22 cellular contexts compared by ENCODE assay signal in the genomic region with DNA sequence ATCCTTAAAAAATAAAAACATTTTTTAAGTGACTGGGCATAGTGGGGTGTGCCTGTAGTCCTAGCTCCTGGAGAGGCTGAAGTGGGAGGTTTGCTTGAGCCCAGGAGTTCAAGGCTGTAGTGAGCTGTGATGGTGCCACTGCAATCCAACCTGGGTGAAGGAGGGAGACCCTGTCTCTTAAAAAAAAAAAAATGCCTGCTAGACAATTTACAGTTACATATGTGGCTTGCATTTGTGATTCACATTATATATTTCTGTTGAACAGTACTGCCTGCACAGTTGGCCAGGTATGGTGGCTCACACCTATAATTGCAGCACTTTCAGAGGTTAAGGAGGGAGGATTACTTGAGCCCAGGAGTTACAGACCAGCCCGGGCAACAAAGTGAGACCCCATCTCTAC. TPM values are rescaled to one million over a fixed set of nuclear protein-coding genes. Genes with fewer than 3 reads are reported as not detected.
DNase-seq lines count a peak whose midpoint lies in the region; ATAC-seq, FAIRE-seq and TF ChIP-seq lines count a peak whose summit lies in the region.
"Had no signal": no experiment of that assay in that cellular context is flagged by ENCODE, and none has a peak within 500 bp of the region (broad histone marks: within the 10 kb centered on the region; RNA-seq: fewer than 3 reads in every experiment).

No MANE protein-coding gene starts in this region.

- peaks cover 41% of the 10 kb centered on the region for H3F3A ChIP-seq in GM23248 (ENCODE audit: insufficient read depth)

- H3K27ac ChIP-seq in HepG2 (ENCODE audit: extremely low read length, insufficient read depth, low read length) (no peak overlapping the region), right lobe of liver (no peak overlapping the region), GM23248 (no peak overlapping the region)
- H3K27ac ChIP-seq: coronary artery, neutrophil, tibial artery had no signal

- FAIRE-seq in HepG2 (lab: Jason Lieb, UNC): no peak
- FAIRE-seq: bronchial epithelial cell, GM12878, small intestine had no signal

- no peak overlapping the region for H3K4me3 ChIP-seq in HepG2 (replicated peaks in 1 of 3; ENCODE audit: insufficient read depth in 1 of 3, low read depth in 2 of 3, low read length in 3 of 3)
- no peak overlapping the region for H3K4me3 ChIP-seq in right lobe of liver
- H3K4me3 ChIP-seq in GM23248: no peak overlapping the region
- H3K4me3 ChIP-seq: coronary artery, GM12878, tibial artery had no signal

- H4K20me1 ChIP-seq in HepG2 (ENCODE audit: insufficient read depth, low read length): no peaks in the 10 kb centered on the region; the same call in 1 of the 2 replicates
- H4K20me1 ChIP-seq in GM23248 (ENCODE audit: insufficient read depth): no peaks in the 10 kb centered on the region

- BruUV-seq in HepG2 (replicated peaks; lab: Mats Ljungman, UMichigan): no TSS peak

- no peaks in the 10 kb centered on the region for H3K9me2 ChIP-seq in GM23248 (ENCODE audit: insufficient read depth)

- TF ChIP-seq POLR2A in HepG2 (IDR thresholded peaks at IDR 0.05; ENCODE audit: insufficient read depth in 1 of 2, low read depth in 2 of 2, low read length in 2 of 2) (no peak), right lobe of liver (IDR thresholded peaks at IDR 0.05) (no peak)

- H3K9me3 ChIP-seq in HepG2 (ENCODE audit: low read length) (no peaks in the 10 kb centered on the region), right lobe of liver (no peaks in the 10 kb centered on the region), T-helper 17 cell (ENCODE audit: control insufficient read depth, low read length, poor library complexity, severe bottlenecking) (no peaks in the 10 kb centered on the region), GM23248 (ENCODE audit: low read depth) (no peaks in the 10 kb centered on the region)
- H3K9me3 ChIP-seq: neutrophil, tibial artery had no signal

- in situ Hi-C loops in HepG2 (cut with HindIII; ENCODE audit: extremely low pct_ligation_motif_present, low pct_unique_long_range_greater_than_20kb): no loop called here
- in situ Hi-C loops in GM23248 (cut with MboI): no loop called here

- no peaks in the 10 kb centered on the region; a peak in 1 of 5 replicates for H3K27me3 ChIP-seq in HepG2 (ENCODE audit: control insufficient read depth in 1 of 2, insufficient read depth in 2 of 2, low read length in 2 of 2)
- no peaks in the 10 kb centered on the region for H3K27me3 ChIP-seq in right lobe of liver
- H3K27me3 ChIP-seq in GM23248 (replicated peaks; ENCODE audit: insufficient read depth): no peaks in the 10 kb centered on the region
- H3K27me3 ChIP-seq: neutrophil, tibial artery had no signal

- TF ChIP-seq RAD21 in HepG2 (CRISPR knock-in tag; IDR thresholded peaks at IDR 0.05): no peak

- 100% methylated on average over 1 of the region's 1 CpG for WGBS in HepG2 (ENCODE audit: low lambda C conversion rate)
- WGBS in right lobe of liver (ENCODE audit: insufficient coverage, low coverage, low lambda C conversion rate, missing lambda C conversion rate): 86% methylated on average over 1 of the region's 1 CpG
- 95 to 96% methylated on average over 1 of the region's 1 CpG for WGBS in GM23248 (ENCODE audit: low coverage in 1 of 2, low lambda C conversion rate in 2 of 2, missing lambda C conversion rate in 2 of 2), 2 experiments

- peaks cover 3% of the 10 kb centered on the region for H3K36me3 Mint-ChIP-seq in T-helper 17 cell (ENCODE audit: low read depth)
- peaks cover 15% of the 10 kb centered on the region for H3K36me3 Mint-ChIP-seq in central memory CD8-positive, alpha-beta T cell (ENCODE audit: insufficient read depth)

- no peaks in the 10 kb centered on the region for H3K9me3 Mint-ChIP-seq in central memory CD8-positive, alpha-beta T cell
- H3K9me3 Mint-ChIP-seq in stimulated activated naive CD8-positive, alpha-beta T cell treated with anti-CD3 and anti-CD28 coated beads, Interleukin-15, amount 100 ng/mL, for 72 hours: no peaks in the 10 kb centered on the region
- H3K9me3 Mint-ChIP-seq: HFFc6 had no signal

- no peak overlapping the region for H2AFZ ChIP-seq in HepG2 (ENCODE audit: low read length)
- H2AFZ ChIP-seq in GM23248: no peak overlapping the region

- ATAC-seq in HepG2: no peak
- ATAC-seq in right lobe of liver: no peak
- peak; percentile 43 for ATAC-seq in T-helper 17 cell
- peak; percentile 19 for ATAC-seq in central memory CD8-positive, alpha-beta T cell (replicated peaks; ENCODE audit: extremely low read depth, poor library complexity, severe bottlenecking)
- peak; percentile 42 for ATAC-seq in stimulated activated naive CD8-positive, alpha-beta T cell treated with anti-CD3 and anti-CD28 coated beads, Interleukin-15, amount 100 ng/mL, for 72 hours
- ATAC-seq: GM12878, SK-N-SH treated with all-trans-retinoic acid at 6 μM for 48 hours had no signal

- no peaks in the 10 kb centered on the region for H3K27me3 Mint-ChIP-seq in T-helper 17 cell
- no peaks in the 10 kb centered on the region for H3K27me3 Mint-ChIP-seq in central memory CD8-positive, alpha-beta T cell
- no peaks in the 10 kb centered on the region for H3K27me3 Mint-ChIP-seq in stimulated activated naive CD8-positive, alpha-beta T cell treated with anti-CD3 and anti-CD28 coated beads, Interleukin-15, amount 100 ng/mL, for 72 hours

- H3K36me3 ChIP-seq in HepG2 (replicated peaks in 1 of 2; ENCODE audit: control insufficient read depth in 1 of 2, insufficient read depth in 2 of 2, low read length in 2 of 2): peaks cover 7 to 8% of the 10 kb centered on the region in 2 experiments; a peak in 4 of 5 replicates
- no peaks in the 10 kb centered on the region for H3K36me3 ChIP-seq in right lobe of liver
- no peaks in the 10 kb centered on the region for H3K36me3 ChIP-seq in GM23248 (ENCODE audit: low read depth)

- TF ChIP-seq CTCF in HepG2 (CRISPR knock-in tag; IDR thresholded peaks at IDR 0.05) (no peak), right lobe of liver (IDR thresholded peaks at IDR 0.05) (no peak)

- H3K4me1 Mint-ChIP-seq in T-helper 17 cell: peaks cover 27% of the 10 kb centered on the region
- peaks cover 43% of the 10 kb centered on the region for H3K4me1 Mint-ChIP-seq in central memory CD8-positive, alpha-beta T cell
- peaks cover 44% of the 10 kb centered on the region for H3K4me1 Mint-ChIP-seq in stimulated activated naive CD8-positive, alpha-beta T cell treated with anti-CD3 and anti-CD28 coated beads, Interleukin-15, amount 100 ng/mL, for 72 hours

- H3K4me3 Mint-ChIP-seq in T-helper 17 cell: peak overlapping the region; percentile 89
- peak overlapping the region; percentile 80 for H3K4me3 Mint-ChIP-seq in central memory CD8-positive, alpha-beta T cell
- H3K4me3 Mint-ChIP-seq in stimulated activated naive CD8-positive, alpha-beta T cell treated with anti-CD3 and anti-CD28 coated beads, Interleukin-15, amount 100 ng/mL, for 72 hours: peak overlapping the region; percentile 81 to 85
- H3K4me3 Mint-ChIP-seq: HFFc6 had no signal

- H3K9ac ChIP-seq in HepG2 (ENCODE audit: insufficient read depth, low read depth, low read length) (no peak overlapping the region), GM23248 (no peak overlapping the region)

- TF ChIP-seq EP300 in HepG2 (IDR thresholded peaks at IDR 0.05; ENCODE audit: low read depth in 2 of 2, low read length in 2 of 2): no peak
- TF ChIP-seq EP300 in HepG2 (CRISPR knock-in tag; IDR thresholded peaks at IDR 0.05; ENCODE audit: borderline replicate concordance): no peak

- intact Hi-C loops in HepG2 (cut with micrococcal nuclease; ENCODE audit: unreplicated experiment) (no loop called here), right lobe of liver (cut with DNase I) (no loop called here)

- POLR2A ChIA-PET in HepG2 (lab: Yijun Ruan, JAX): no interaction called here

- peaks cover 47% of the 10 kb centered on the region for H3K79me2 ChIP-seq in HepG2 (ENCODE audit: insufficient read depth, low read length)
- H3K79me2 ChIP-seq in GM23248 (ENCODE audit: insufficient read depth): peaks cover 88% of the 10 kb centered on the region

- CTCF ChIA-PET in HepG2 (lab: Yijun Ruan, JAX; ENCODE audit: low intra/inter-chr PET ratio, low total read pairs): no interaction called here

- peak overlapping the region; percentile 98 for H3K27ac Mint-ChIP-seq in T-helper 17 cell
- peak overlapping the region; percentile 93 for H3K27ac Mint-ChIP-seq in central memory CD8-positive, alpha-beta T cell (ENCODE audit: low read depth)
- H3K27ac Mint-ChIP-seq in stimulated activated naive CD8-positive, alpha-beta T cell treated with anti-CD3 and anti-CD28 coated beads, Interleukin-15, amount 100 ng/mL, for 72 hours: peak overlapping the region in 1 of 2 donors; percentile 60

- H3K4me2 ChIP-seq in HepG2 (ENCODE audit: low read depth, low read length) (no peak overlapping the region), GM23248 (ENCODE audit: unreplicated experiment) (no peak overlapping the region)

- peaks cover 11% of the 10 kb centered on the region; the same call in 1 of the 2 replicates for H3K4me1 ChIP-seq in HepG2 (ENCODE audit: insufficient read depth, low read length)
- no peaks in the 10 kb centered on the region for H3K4me1 ChIP-seq in right lobe of liver
- H3K4me1 ChIP-seq in GM23248 (ENCODE audit: insufficient read depth): peaks cover 23% of the 10 kb centered on the region
- H3K4me1 ChIP-seq: tibial artery had no signal

- DNase-seq in HepG2 (ENCODE audit: low spot score): no peak
- DNase-seq in right lobe of liver: no peak
- no peak for DNase-seq in T-helper 17 cell
- DNase-seq in central memory CD8-positive, alpha-beta T cell (ENCODE audit: low spot score in 2 of 2): no peak
- DNase-seq in stimulated activated naive CD8-positive, alpha-beta T cell treated with anti-CD3 and anti-CD28 coated beads, Interleukin-15, amount 100 ng/mL, for 72 hours: no peak
- no peak for DNase-seq in GM23248
- DNase-seq in SKM-1 treated with dmso at 0.1 percent for 144 hours (lab: John Stamatoyannopoulos, UW; ENCODE audit: unreplicated experiment): no peak
- DNase-seq: amniotic stem cell; COR-L47; DMS79 treated with DMSO at 0.1 percent for 48 hours; HFFc6; Kasumi-1; NCI-H1694; NCI-H2171 treated with DMSO at 0.1 percent for 48 hours; small intestine; stimulated activated naive CD4-positive, alpha-beta T cell treated with Interleukin-2 at 50 U/mL for 16 hours; tibial artery had no signal

RNA-seq across cellular contexts. Expression of a gene that starts 23.4 kb away (rescaled TPM):
- total RNA-seq in HepG2 (2016; rRNA removed; fragmentation: Illumina TruSeq; extraction: Trizol) (70.8 and 76.0 TPM in 2 replicates), right lobe of liver (10 to 100 TPM in 5 of 6 experiments, 1 to 10 TPM in 1; 7.9 to 23.3 (median 18.9) TPM), T-helper 17 cell (10 to 100 TPM; 78.5 to 85.4 TPM)
- 14.1 and 16.3 TPM in 2 replicates for total RNA-seq in HepG2 (2016; cell fraction: cytosol; rRNA removed; fragmentation: Illumina TruSeq; extraction: Trizol; ENCODE audit: low read depth)
- 66.9 and 69.6 TPM in 2 replicates for total RNA-seq in HepG2 (2016; cell fraction: insoluble cytoplasmic fraction; rRNA removed; fragmentation: Illumina TruSeq; extraction: Trizol)
- total RNA-seq in HepG2 (2016; cell fraction: membrane; rRNA removed; fragmentation: Illumina TruSeq; extraction: Trizol): 38.3 and 41.2 TPM in 2 replicates
- total RNA-seq in HepG2 (2016; cell fraction: nucleus; rRNA removed; fragmentation: Illumina TruSeq; extraction: Trizol): 31.2 and 35.7 TPM in 2 replicates
- polyA plus RNA-seq in HepG2 (2011; rRNA removed) (15.4 and 22.1 TPM in 2 replicates), GM23248 (2016; fragmentation: Nextera tagmentation; extraction: Ambion mirVana) (52.3 and 56.1 TPM in 2 replicates)
- 10.3 and 18.1 TPM in 2 replicates for polyA plus RNA-seq in HepG2 (2011; cell fraction: cytosol; rRNA removed)
- polyA plus RNA-seq in HepG2 (2011; cell fraction: nucleus; rRNA removed): 10.2 and 17.3 TPM in 2 replicates
- polyA plus RNA-seq in HepG2 (2012): 28.7 and 37.3 TPM in 2 replicates
- polyA plus RNA-seq in HepG2 (2016; cell fraction: cytosol; fragmentation: Illumina TruSeq; extraction: Trizol; ENCODE audit: low read depth): 7.7 and 8.0 TPM in 2 replicates
- polyA plus RNA-seq in HepG2 (2016; cell fraction: insoluble cytoplasmic fraction; fragmentation: Illumina TruSeq; extraction: Trizol; ENCODE audit: low read depth): 67.5 and 73.5 TPM in 2 replicates
- polyA plus RNA-seq in HepG2 (2016; cell fraction: membrane; fragmentation: Illumina TruSeq; extraction: Trizol; ENCODE audit: low read depth): 22.4 and 23.1 TPM in 2 replicates
- 46.0 and 53.1 TPM in 2 replicates for polyA plus RNA-seq in HepG2 (2016; cell fraction: nucleus; fragmentation: Illumina TruSeq; extraction: Trizol; ENCODE audit: insufficient read depth, low read depth)
- 9.6 and 21.2 TPM in 2 replicates for polyA minus RNA-seq in HepG2 (2011; rRNA and poly(A)+ RNA removed; ENCODE audit: low replicate concordance)
- polyA minus RNA-seq in HepG2 (2011; cell fraction: cytosol; rRNA and poly(A)+ RNA removed): 35.2 and 47.8 TPM in 2 replicates
- 23.3 and 26.0 TPM in 2 replicates for polyA minus RNA-seq in HepG2 (2011; cell fraction: nucleus; rRNA and poly(A)+ RNA removed)
- 53.3 and 63.2 TPM in 2 replicates for total RNA-seq in GM23248 (2014; rRNA removed; shearing (Covaris generic))

RNA-seq across cellular contexts. Expression of a gene that starts 57.3 kb away (rescaled TPM):
- total RNA-seq in HepG2 (2016; rRNA removed; fragmentation: Illumina TruSeq; extraction: Trizol) (48.3 and 53.6 TPM in 2 replicates), right lobe of liver (10 to 100 TPM; 22.3 to 45.1 (median 32.4) TPM), T-helper 17 cell (10 to 100 TPM; 11.9 to 17.0 TPM)
- total RNA-seq in HepG2 (2016; cell fraction: cytosol; rRNA removed; fragmentation: Illumina TruSeq; extraction: Trizol; ENCODE audit: low read depth): 10.8 and 11.4 TPM in 2 replicates
- 47.8 and 49.5 TPM in 2 replicates for total RNA-seq in HepG2 (2016; cell fraction: insoluble cytoplasmic fraction; rRNA removed; fragmentation: Illumina TruSeq; extraction: Trizol)
- total RNA-seq in HepG2 (2016; cell fraction: membrane; rRNA removed; fragmentation: Illumina TruSeq; extraction: Trizol): 32.3 and 33.6 TPM in 2 replicates
- total RNA-seq in HepG2 (2016; cell fraction: nucleus; rRNA removed; fragmentation: Illumina TruSeq; extraction: Trizol): 53.1 and 54.5 TPM in 2 replicates
- polyA plus RNA-seq in HepG2 (2011; rRNA removed) (174 and 184 TPM in 2 replicates), GM23248 (2016; fragmentation: Nextera tagmentation; extraction: Ambion mirVana) (14.3 and 15.2 TPM in 2 replicates)
- polyA plus RNA-seq in HepG2 (2011; cell fraction: cytosol; rRNA removed): 91.2 and 103 TPM in 2 replicates
- 248 and 255 TPM in 2 replicates for polyA plus RNA-seq in HepG2 (2011; cell fraction: nucleus; rRNA removed)
- 66.1 and 70.4 TPM in 2 replicates for polyA plus RNA-seq in HepG2 (2012)
- 4.8 and 5.4 TPM in 2 replicates for polyA plus RNA-seq in HepG2 (2016; cell fraction: cytosol; fragmentation: Illumina TruSeq; extraction: Trizol; ENCODE audit: low read depth)
- polyA plus RNA-seq in HepG2 (2016; cell fraction: insoluble cytoplasmic fraction; fragmentation: Illumina TruSeq; extraction: Trizol; ENCODE audit: low read depth): 56.4 and 67.0 TPM in 2 replicates
- 14.1 and 16.2 TPM in 2 replicates for polyA plus RNA-seq in HepG2 (2016; cell fraction: membrane; fragmentation: Illumina TruSeq; extraction: Trizol; ENCODE audit: low read depth)
- polyA plus RNA-seq in HepG2 (2016; cell fraction: nucleus; fragmentation: Illumina TruSeq; extraction: Trizol; ENCODE audit: insufficient read depth, low read depth): 92.6 and 109 TPM in 2 replicates
- 43.7 and 236 TPM in 2 replicates for polyA minus RNA-seq in HepG2 (2011; rRNA and poly(A)+ RNA removed; ENCODE audit: low replicate concordance)
- 72.6 and 74.1 TPM in 2 replicates for polyA minus RNA-seq in HepG2 (2011; cell fraction: cytosol; rRNA and poly(A)+ RNA removed)
- polyA minus RNA-seq in HepG2 (2011; cell fraction: nucleus; rRNA and poly(A)+ RNA removed): 219 and 250 TPM in 2 replicates
- total RNA-seq in GM23248 (2014; rRNA removed; shearing (Covaris generic)): 22.3 and 24.4 TPM in 2 replicates

Comparison
In these comparisons a context has a peak if more than half of its experiments do, and no peak if none do; other contexts are left out.
1. ATAC-seq: peak in T-helper 17 cell (single experiment), central memory CD8-positive, alpha-beta T cell (single experiment) and stimulated activated naive CD8-positive, alpha-beta T cell treated with anti-CD3 and anti-CD28 coated beads, Interleukin-15, amount 100 ng/mL, for 72 hours (single experiment); none in HepG2 (single experiment) and right lobe of liver (0 of 4).
2. Peak in every context shown above with its lines, with median percentiles within 50 percentile points of each other: H3K4me3 Mint-ChIP-seq.